19 cellular contexts compared by ENCODE assay signal in the genomic region with DNA sequence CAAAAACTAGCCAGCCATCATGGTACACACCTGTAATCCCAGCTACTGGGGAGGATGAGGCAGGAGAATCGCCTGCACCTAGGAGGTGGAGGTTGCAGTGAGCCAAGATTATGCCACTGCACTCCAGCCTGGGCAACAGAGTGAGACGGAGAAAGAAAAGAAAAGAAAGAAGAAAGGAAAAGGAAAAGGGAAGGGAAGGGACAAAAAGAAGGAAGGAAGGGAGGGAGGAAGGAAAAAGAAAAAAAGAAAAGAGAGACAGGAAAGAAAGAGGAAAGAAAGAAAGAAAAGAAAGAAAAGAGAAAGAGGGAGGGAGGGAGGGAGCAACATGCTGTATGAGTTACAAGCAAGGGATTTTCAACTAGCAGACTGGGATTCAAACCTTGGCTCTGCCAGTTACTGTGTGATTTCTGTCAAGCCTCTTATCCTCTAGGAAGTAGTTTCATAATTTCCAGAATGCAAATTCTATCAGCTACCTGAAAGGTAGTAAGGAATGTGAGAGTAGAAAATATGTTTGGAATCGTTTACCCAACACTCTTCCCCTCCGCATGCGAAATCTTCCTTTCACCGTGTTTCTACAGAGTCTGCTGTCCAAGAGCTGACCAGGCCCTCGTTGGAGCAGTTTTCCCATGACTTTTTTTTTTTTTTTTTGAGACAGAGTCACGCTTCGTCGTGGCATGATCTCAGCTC. TPM values are rescaled to one million over a fixed set of nuclear protein-coding genes. Genes with fewer than 3 reads are reported as not detected.
DNase-seq lines count a peak whose midpoint lies in the region; ATAC-seq, FAIRE-seq and TF ChIP-seq lines count a peak whose summit lies in the region.
"Had no signal": no experiment of that assay in that cellular context is flagged by ENCODE, and none has a peak within 500 bp of the region (broad histone marks: within the 10 kb centered on the region; RNA-seq: fewer than 3 reads in every experiment).

No MANE protein-coding gene starts in this region.

- H3K9me3 ChIP-seq in heart right ventricle = no peaks in the 10 kb centered on the region

- no peak for TF ChIP-seq POLR2A in GM12891 (IDR thresholded peaks at IDR 0.05; ENCODE audit: low read depth, low read length)

- CTCF ChIA-PET in activated CD4-positive, alpha-beta T cell treated with anti-CD3 and anti-CD28 coated beads, Interleukin-2, amount 10 ng/mL, durations not matched to agents 7 days and 5 days (lab: Charles Lee) = no interaction called here

- 84 to 92% methylated on average over 10 of the region's 10 CpGs for WGBS in heart right ventricle, 2 donors

- no peaks in the 10 kb centered on the region for H3K27me3 Mint-ChIP-seq in activated CD4-positive, alpha-beta T cell treated with anti-CD3 and anti-CD28 coated beads, Interleukin-2, amount 10 ng/mL, durations not matched to agents 7 days and 5 days
- H3K27me3 Mint-ChIP-seq in chondrocyte (ENCODE audit: low read depth) (no peaks in the 10 kb centered on the region), nephron progenitor cell (ENCODE audit: low read depth, poor library complexity) (no peaks in the 10 kb centered on the region)

- H3K4me1 ChIP-seq in heart right ventricle = peaks cover 0 to 10% (median 0%) of the 10 kb centered on the region in 9 donors

- H3K36me3 ChIP-seq in heart right ventricle = peaks cover 0 to 72% (median 6%) of the 10 kb centered on the region in 9 donors

- no peak overlapping the region for H3K27ac ChIP-seq in heart right ventricle
- H3K27ac ChIP-seq: 22Rv1, HL-60 had no signal

- intact Hi-C loops in heart right ventricle (cut with DNase I) (no loop called here), posterior vena cava (cut with DNase I) (no loop called here)

- H3K36me3 Mint-ChIP-seq in activated CD4-positive, alpha-beta T cell treated with anti-CD3 and anti-CD28 coated beads, Interleukin-2, amount 10 ng/mL, durations not matched to agents 7 days and 5 days (ENCODE audit: low read depth) = peaks cover 7% of the 10 kb centered on the region
- H3K36me3 Mint-ChIP-seq in chondrocyte (ENCODE audit: low read depth) (peaks cover 8% of the 10 kb centered on the region), nephron progenitor cell (ENCODE audit: low read depth) (peaks cover 17% of the 10 kb centered on the region)

- no peak for TF ChIP-seq CTCF in chondrocyte (IDR thresholded peaks at IDR 0.05)
- TF ChIP-seq CTCF in nephron progenitor cell (IDR thresholded peaks at IDR 0.05) = no peak
- no peak for TF ChIP-seq CTCF in heart right ventricle (IDR thresholded peaks at IDR 0.05)

- ATAC-seq in heart right ventricle = no peak
- ATAC-seq: CD8-positive, alpha-beta T cell; HCT116 had no signal

- H3K27me3 ChIP-seq in heart right ventricle = no peaks in the 10 kb centered on the region

- H3K4me3 Mint-ChIP-seq in activated CD4-positive, alpha-beta T cell treated with anti-CD3 and anti-CD28 coated beads, Interleukin-2, amount 10 ng/mL, durations not matched to agents 7 days and 5 days = no peak overlapping the region
- H3K4me3 Mint-ChIP-seq in chondrocyte (ENCODE audit: unreplicated experiment) (no peak overlapping the region), nephron progenitor cell (no peak overlapping the region)
- H3K4me3 Mint-ChIP-seq: CD14-positive monocyte; CD8-positive, alpha-beta T cell had no signal

- no peak overlapping the region for H3K4me3 ChIP-seq in heart right ventricle

- H3K4me1 Mint-ChIP-seq in activated CD4-positive, alpha-beta T cell treated with anti-CD3 and anti-CD28 coated beads, Interleukin-2, amount 10 ng/mL, durations not matched to agents 7 days and 5 days = no peaks in the 10 kb centered on the region
- H3K4me1 Mint-ChIP-seq in chondrocyte (ENCODE audit: low read depth) = peaks cover 34% of the 10 kb centered on the region
- H3K4me1 Mint-ChIP-seq in nephron progenitor cell = peaks cover 17% of the 10 kb centered on the region
- H3K4me1 Mint-ChIP-seq: CD14-positive monocyte had no signal

- POLR2A ChIA-PET in activated CD4-positive, alpha-beta T cell treated with anti-CD3 and anti-CD28 coated beads, Interleukin-2, amount 10 ng/mL, durations not matched to agents 7 days and 5 days (lab: Charles Lee) = interaction anchor here (0.6 kb wide), 1 partner anchor 81 kb away, joined by 5 read pairs; no protein-coding TSS in a partner anchor

- H3K9me3 Mint-ChIP-seq in activated CD4-positive, alpha-beta T cell treated with anti-CD3 and anti-CD28 coated beads, Interleukin-2, amount 10 ng/mL, durations not matched to agents 7 days and 5 days = no peaks in the 10 kb centered on the region
- no peaks in the 10 kb centered on the region for H3K9me3 Mint-ChIP-seq in chondrocyte (ENCODE audit: low read depth)
- no peaks in the 10 kb centered on the region for H3K9me3 Mint-ChIP-seq in nephron progenitor cell
- H3K9me3 Mint-ChIP-seq: CD8-positive, alpha-beta T cell had no signal

- DNase-seq in activated CD4-positive, alpha-beta T cell treated with anti-CD3 and anti-CD28 coated beads, Interleukin-2, amount 10 ng/mL, durations not matched to agents 7 days and 5 days = no peak
- no peak for DNase-seq in activated CD4-positive, alpha-beta T cell treated with anti-CD3 and anti-CD28 coated beads, Interleukin-2, amount 50 U/mL, for 48 hours
- DNase-seq in chondrocyte (ENCODE audit: low spot score) (no peak), nephron progenitor cell (no peak), heart right ventricle (no peak), GM12891 (ENCODE audit: insufficient read length, low spot score) (no peak), HuH-7.5 (ENCODE audit: low spot score) (no peak), posterior vena cava (ENCODE audit: low spot score) (no peak)
- DNase-seq: CD8-positive, alpha-beta T cell; COR-L47; DMS153; DMS79 treated with DMSO at 0.1 percent for 48 hours; EL had no signal

- peak overlapping the region; percentile 9 for H3K27ac Mint-ChIP-seq in activated CD4-positive, alpha-beta T cell treated with anti-CD3 and anti-CD28 coated beads, Interleukin-2, amount 10 ng/mL, durations not matched to agents 7 days and 5 days
- H3K27ac Mint-ChIP-seq in chondrocyte (ENCODE audit: unreplicated experiment) = peak overlapping the region; percentile 22
- H3K27ac Mint-ChIP-seq in nephron progenitor cell = peak overlapping the region; percentile 64
- H3K27ac Mint-ChIP-seq: CD8-positive, alpha-beta T cell had no signal

- FAIRE-seq in GM12891 (lab: Jason Lieb, UNC) = no peak
- FAIRE-seq: D721Med, G401.6 had no signal

TF ChIP-seq in GM12891, 5 proteins besides CTCF, POLR2A, EP300 and RAD21:
- TF ChIP-seq POLR2AphosphoS5 (IDR thresholded peaks at IDR 0.05; ENCODE audit: low read depth, low read length) (no peak), SPI1 (IDR thresholded peaks at IDR 0.05; ENCODE audit: low read depth, low read length) (no peak), TAF1 (IDR thresholded peaks at IDR 0.05; ENCODE audit: low read depth, low read length) (no peak), PAX5 (IDR thresholded peaks at IDR 0.05; ENCODE audit: insufficient read depth, low read length, severe bottlenecking) (no peak), POU2F2 (IDR thresholded peaks at IDR 0.05; ENCODE audit: low read depth, low read length) (no peak)

RNA-seq across cellular contexts. Expression of a gene that starts 43.4 kb away (rescaled TPM):
- 10 to 100 TPM; 65.1 to 75.7 TPM for total RNA-seq in activated CD4-positive, alpha-beta T cell treated with anti-CD3 and anti-CD28 coated beads, Interleukin-2, amount 10 ng/mL, durations not matched to agents 7 days and 5 days
- total RNA-seq in chondrocyte (63.7 to 82.3 TPM (median 74.8 TPM) in 3 replicates), heart right ventricle (10 to 100 TPM; 26.8 to 51.4 (median 41.3) TPM), posterior vena cava (10 to 100 TPM; 61.5 to 62.8 TPM)
- polyA plus RNA-seq in heart right ventricle = 10 to 100 TPM in 1 of 2 donors, 1 to 10 TPM in 1; 5.6 to 11.0 TPM
- polyA plus RNA-seq in GM12891 (2012; ENCODE audit: low read depth, missing spikeins) = 13.8 TPM

Comparison
In these comparisons a context has a peak if more than half of its experiments do, and no peak if none do; other contexts are left out.
1. H3K27ac Mint-ChIP-seq: peak in every context shown above with its lines; median percentile 64 in nephron progenitor cell; 22 in chondrocyte; 9 in activated CD4-positive, alpha-beta T cell treated with anti-CD3 and anti-CD28 coated beads, Interleukin-2, amount 10 ng/mL, durations not matched to agents 7 days and 5 days.